ENCODE assay signal across 14 cellular contexts in the genomic region with DNA sequence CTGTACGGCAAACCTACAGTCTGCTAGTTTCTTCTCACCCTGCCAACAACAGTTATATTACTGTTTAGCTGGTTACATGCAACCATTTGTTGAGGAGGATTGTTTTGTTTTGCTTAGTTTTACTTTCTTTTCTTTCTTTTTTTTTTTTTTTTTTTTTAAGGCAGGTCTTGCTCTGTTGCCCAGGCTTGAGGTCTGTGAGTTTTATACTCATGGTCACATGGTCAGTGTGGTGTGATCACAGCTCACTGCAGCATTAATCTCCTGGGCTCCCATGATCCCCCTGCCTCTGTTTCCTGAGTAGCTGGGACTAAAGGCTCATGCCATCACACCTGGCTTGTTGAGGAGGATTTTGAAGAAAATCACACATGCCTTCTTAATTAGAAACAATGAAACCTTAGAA.
A peak's percentile ranks its signal among the peaks of the same experiment; 100 is the strongest.
DNase-seq lines count a peak whose midpoint lies in the region; ATAC-seq and TF ChIP-seq lines count a peak whose summit lies in the region.
"Had no signal": no experiment of that assay in that cellular context is flagged by ENCODE, and none has a peak within 500 bp of the region (broad histone marks: within the 10 kb centered on the region; RNA-seq: fewer than 3 reads in every experiment).

No MANE protein-coding gene starts in this region.

- ATAC-seq in GM18907 (IDR thresholded peaks at IDR 0.05; ENCODE audit: unreplicated experiment) = peak; percentile 95
- ATAC-seq in GM21825 (IDR thresholded peaks at IDR 0.05; ENCODE audit: unreplicated experiment) = peak; percentile 90
- ATAC-seq in HG03159 (IDR thresholded peaks at IDR 0.05; ENCODE audit: unreplicated experiment) = peak; percentile 95
- ATAC-seq in lower lobe of right lung = no peak
- ATAC-seq: activated CD8-positive, alpha-beta T cell treated with anti-CD3 and anti-CD28 coated beads, Interleukin-2, amount 10 ng/mL, durations not matched to agents 7 days and 5 days had no signal

- no peak overlapping the region for H3K4me3 ChIP-seq in kidney epithelial cell (ENCODE audit: low read depth, low read length)
- H3K4me3 ChIP-seq in lower lobe of right lung = no peak overlapping the region
- H3K4me3 ChIP-seq in lower leg skin (ENCODE audit: low read depth, poor library complexity, severe bottlenecking) = no peak overlapping the region
- H3K4me3 ChIP-seq: colonic mucosa, transverse colon had no signal

- intact Hi-C loops in lower lobe of right lung (cut with DNase I) (no loop called here), lower leg skin (cut with DNase I; ENCODE audit: low total_unique reads) (no loop called here)

- H3K4me1 ChIP-seq in lower lobe of right lung = no peaks in the 10 kb centered on the region
- H3K4me1 ChIP-seq: colonic mucosa, transverse colon had no signal

- no peaks in the 10 kb centered on the region for H3K9me3 ChIP-seq in lower lobe of right lung
- H3K9me3 ChIP-seq: colonic mucosa, transverse colon had no signal

- TF ChIP-seq CTCF in kidney epithelial cell (IDR thresholded peaks at IDR 0.05; ENCODE audit: insufficient read depth, low read length, poor library complexity, severe bottlenecking) (no peak), lower lobe of right lung (IDR thresholded peaks at IDR 0.05) (no peak), lower leg skin (IDR thresholded peaks at IDR 0.05) (no peak)

- DNase-seq in kidney epithelial cell (ENCODE audit: low read depth) = peak; percentile 25
- DNase-seq in lower lobe of right lung = no peak
- DNase-seq in DMS 273 treated with DMSO at 0.1 percent for 48 hours (lab: John Stamatoyannopoulos, UW) = no peak
- no peak for DNase-seq in activated CD4-positive, alpha-beta T cell treated with anti-CD3 and anti-CD28 coated beads, Interleukin-2, amount 50 U/mL, for 4 hours
- no peak for DNase-seq in lower leg skin (ENCODE audit: low spot score in 2 of 2)
- DNase-seq: activated CD8-positive, alpha-beta T cell treated with anti-CD3 and anti-CD28 coated beads, Interleukin-2, amount 10 ng/mL, durations not matched to agents 7 days and 5 days; activated naive CD8-positive, alpha-beta T cell treated with anti-CD3 and anti-CD28 coated beads, Interleukin-2, amount 10 ng/mL, durations not matched to agents 7 days and 5 days; colonic mucosa; NCI-H1436 treated with DMSO at 0.1 percent for 48 hours; T-helper 2 cell; transverse colon had no signal

- 0% methylated on average over 1 of the region's 1 CpG for WGBS in lower leg skin, 2 donors

- no peak overlapping the region for H3K27ac ChIP-seq in lower lobe of right lung
- H3K27ac ChIP-seq: colonic mucosa, transverse colon had no signal

- H3K36me3 ChIP-seq in kidney epithelial cell (ENCODE audit: control insufficient read depth, insufficient read depth, low read length) = no peaks in the 10 kb centered on the region
- no peaks in the 10 kb centered on the region for H3K36me3 ChIP-seq in lower lobe of right lung
- H3K36me3 ChIP-seq: colonic mucosa, transverse colon had no signal

- H3K27me3 ChIP-seq in kidney epithelial cell (ENCODE audit: control insufficient read depth, insufficient read depth, low read length) = no peaks in the 10 kb centered on the region
- no peaks in the 10 kb centered on the region for H3K27me3 ChIP-seq in lower lobe of right lung (ENCODE audit: low read depth)
- H3K27me3 ChIP-seq: colonic mucosa, transverse colon had no signal

- no peak for TF ChIP-seq POLR2A in lower leg skin (IDR thresholded peaks at IDR 0.05)

Comparison
In these comparisons a context has a peak if more than half of its experiments do, and no peak if none do; other contexts are left out.
1. ATAC-seq: peak in GM18907 (single experiment), GM21825 (single experiment) and HG03159 (single experiment); none in lower lobe of right lung (0 of 2).